24 cellular contexts compared by ENCODE assay signal in genomic region chr5:153626836-153627235, GRCh38.
"Had no signal": no experiment of that assay in that cellular context is flagged by ENCODE, and none has a peak within 500 bp of the region (broad histone marks: within the 10 kb centered on the region; RNA-seq: fewer than 3 reads in every experiment).

No MANE protein-coding gene starts in this region.

- H3K27me3 ChIP-seq: testis, uterus had no signal

- ATAC-seq: activated CD4-positive, alpha-beta T cell treated with anti-CD3 and anti-CD28 coated beads for 36 hours; activated naive CD4-positive, alpha-beta T cell treated with anti-CD3 and anti-CD28 coated beads, Interleukin-2, amount 50 U/mL, for 72 hours; activated T-helper 17 cell treated with anti-CD3 and anti-CD28 coated beads, Interleukin-2, amount 50 U/mL, for 72 hours; mucosa of descending colon; sciatic nerve had no signal

- DNase-seq: activated CD4-positive, alpha-beta T cell treated with anti-CD3 and anti-CD28 coated beads for 36 hours; activated CD4-positive, alpha-beta T cell treated with anti-CD3 and anti-CD28 coated beads, Interleukin-2, amount 50 U/mL, for 4 hours; activated CD8-positive, alpha-beta memory T cell treated with anti-CD3 and anti-CD28 coated beads for 24 hours; activated CD8-positive, alpha-beta memory T cell treated with anti-CD3 and anti-CD28 coated beads, Interleukin-2, amount 50 U/mL, for 4 hours; activated T-cell treated with anti-CD3 and anti-CD28 coated beads, Interleukin-2, amount 50 U/mL, for 24 hours; aorta; central memory CD4-positive, alpha-beta T cell; dermis blood vessel endothelial cell; effector CD8-positive, alpha-beta T cell; erythroblast; foreskin fibroblast; hippocampal formation; kidney glomerular epithelial cell; mucosa of descending colon; occipital lobe; stimulated activated CD4-positive, alpha-beta T cell treated with anti-CD3 and anti-CD28 coated beads, Interleukin-2, amount 100 ng/mL, for 48 hours; stimulated activated naive CD4-positive, alpha-beta T cell; testis; trophoblast cell; uterus had no signal

- H3K4me2 ChIP-seq: smooth muscle cell had no signal

- H3K4me1 ChIP-seq: uterus had no signal

- H3K27ac ChIP-seq: testis, uterus had no signal

- H3K4me3 ChIP-seq: mucosa of descending colon, smooth muscle cell, testis, uterus had no signal

- H3K9me3 ChIP-seq: mucosa of descending colon, testis, uterus had no signal

- H3K36me3 ChIP-seq: uterus had no signal
